In the genomic region with DNA sequence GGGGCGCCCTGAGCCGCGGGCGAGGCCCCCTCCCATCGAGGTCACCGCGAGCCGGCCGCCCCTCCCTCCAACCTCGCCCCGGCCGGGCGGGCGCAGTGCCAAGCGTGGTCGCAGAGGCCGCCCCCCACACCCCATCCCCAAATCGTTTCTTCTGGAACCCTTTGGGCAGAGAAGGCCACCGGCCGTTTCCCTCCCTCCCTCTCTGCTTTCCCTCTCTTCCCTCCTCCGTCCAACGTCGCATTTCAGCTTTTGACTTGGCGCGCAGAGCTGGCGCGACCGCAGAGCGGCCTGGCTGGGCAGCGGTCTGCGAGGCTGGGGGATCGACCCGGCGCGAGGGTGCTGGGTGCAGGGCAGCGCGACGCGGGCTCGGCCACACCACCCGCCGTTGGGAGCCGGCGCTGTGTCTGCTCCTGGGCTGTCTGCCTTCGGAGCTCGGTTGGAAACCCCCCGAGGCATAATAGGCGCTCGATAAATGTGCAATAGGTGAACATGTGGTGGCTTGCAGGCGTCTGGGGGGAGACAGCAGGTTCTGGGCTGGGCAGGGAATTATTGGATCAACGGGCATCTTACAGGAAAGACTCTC, we compare ENCODE assay signal across 6 cellular contexts. TPM values are rescaled to one million over a fixed set of nuclear protein-coding genes. Genes with fewer than 3 reads are reported as not detected.
DNase-seq lines count a peak whose midpoint lies in the region; TF ChIP-seq lines count a peak whose summit lies in the region.

No MANE protein-coding gene starts in this region.

- peak overlapping the region; percentile 64 for H3K4me3 ChIP-seq in OCI-LY7 (ENCODE audit: low read depth, low read length, poor library complexity, severe bottlenecking)
- H3K4me3 ChIP-seq in left ventricle myocardium inferior: peak overlapping the region; percentile 74
- peak overlapping the region; percentile 47 for H3K4me3 ChIP-seq in urinary bladder (ENCODE audit: low read depth, low read length)

- H2AFZ ChIP-seq in OCI-LY7 (ENCODE audit: low read length): no peak overlapping the region

- no peaks in the 10 kb centered on the region for H4K20me1 ChIP-seq in OCI-LY7 (ENCODE audit: insufficient read depth, low read length)

- POLR2A ChIA-PET in OCI-LY7 (lab: Charles Lee): interaction anchor here (0.5 to 1.0 kb wide), 8 partner anchors 9 to 1056 kb away, joined by 3 to 7 read pairs (median 4); a partner anchor contains a TSS

- H3K79me2 ChIP-seq in OCI-LY7 (ENCODE audit: insufficient read depth, low read depth, low read length): no peaks in the 10 kb centered on the region

- H3K4me1 ChIP-seq in OCI-LY7 (ENCODE audit: insufficient read depth, low read length, poor library complexity, severe bottlenecking) (peaks cover 74% of the 10 kb centered on the region), left ventricle myocardium inferior (peaks cover 56% of the 10 kb centered on the region), urinary bladder (ENCODE audit: insufficient read depth) (peaks cover 2% of the 10 kb centered on the region)

- DNase-seq in GM13977 (ENCODE audit: low spot score) (peak; percentile 82), OCI-LY7 (ENCODE audit: low spot score) (no peak), left ventricle myocardium inferior (no peak), Ammon's horn (ENCODE audit: low spot score) (no peak)
- no peak for DNase-seq in activated CD4-positive, alpha-beta T cell treated with anti-CD3 and anti-CD28 coated beads, Interleukin-2, amount 50 U/mL, for 1 hour

- H3K27ac ChIP-seq in OCI-LY7 (ENCODE audit: low read depth, low read length, poor library complexity, severe bottlenecking) (peak overlapping the region; percentile 89), left ventricle myocardium inferior (replicated peaks) (no peak overlapping the region), urinary bladder (ENCODE audit: low read depth) (no peak overlapping the region)

- H3K36me3 ChIP-seq in OCI-LY7 (ENCODE audit: insufficient read depth, low read length) (peaks cover 15% of the 10 kb centered on the region; the same call in 1 of the 2 replicates), left ventricle myocardium inferior (no peaks in the 10 kb centered on the region), urinary bladder (ENCODE audit: insufficient read depth) (no peaks in the 10 kb centered on the region)

- peak overlapping the region; percentile 91 for H3K4me2 ChIP-seq in OCI-LY7 (ENCODE audit: low read length)

- in situ Hi-C loops in GM13977 (cut with MboI; ENCODE audit: low pct_unique_long_range_greater_than_20kb, low sequenced_read_pairs, unreplicated experiment): no loop called here

- H3K9me2 ChIP-seq in OCI-LY7 (ENCODE audit: insufficient read depth, low read length): no peaks in the 10 kb centered on the region

- BruUV-seq in OCI-LY7 (replicated peaks; lab: Mats Ljungman, UMichigan): no TSS peak

- TF ChIP-seq CTCF in GM13977 (IDR thresholded peaks at IDR 0.05; ENCODE audit: extremely low read depth, insufficient read depth, missing control alignments): no peak
- no peak for TF ChIP-seq CTCF in OCI-LY7 (conservative IDR thresholded peaks at IDR 0.05; ENCODE audit: low read length)
- TF ChIP-seq CTCF in left ventricle myocardium inferior (IDR thresholded peaks at IDR 0.05; ENCODE audit: borderline replicate concordance): no peak

- H3K27me3 ChIP-seq in left ventricle myocardium inferior (ENCODE audit: low read depth): peaks cover 45% of the 10 kb centered on the region

- intact Hi-C loops in OCI-LY7 (cut with micrococcal nuclease; ENCODE audit: unreplicated experiment): loop anchor here (2.0 to 5.0 kb wide), 2 partner anchors 36 to 65 kb away; no protein-coding TSS in a partner anchor
- intact Hi-C loops in left ventricle myocardium inferior (cut with micrococcal nuclease): no loop called here

- under 1% methylated on average over 51 of the region's 51 CpGs for WGBS in urinary bladder

- H3K9me3 ChIP-seq in OCI-LY7 (ENCODE audit: low read length) (no peaks in the 10 kb centered on the region), left ventricle myocardium inferior (replicated peaks) (no peaks in the 10 kb centered on the region)

- CTCF ChIA-PET in OCI-LY7 (lab: Charles Lee; ENCODE audit: unreplicated experiment): interaction anchor here (1.1 kb wide), 1 partner anchor 9 kb away, joined by 4 read pairs; a partner anchor contains a TSS

RNA-seq across cellular contexts. Expression of a gene that starts 2.9 kb away (rescaled TPM):
- 2.3 and 4.8 TPM in 2 replicates for total RNA-seq in OCI-LY7 (2014; rRNA removed; shearing (Covaris generic))
- 1.5 and 1.7 TPM in 2 replicates for total RNA-seq in OCI-LY7 (2022)
- 0.14 TPM for total RNA-seq in left ventricle myocardium inferior
- 5.2 TPM for total RNA-seq in urinary bladder
- 0.19 TPM for polyA plus RNA-seq in urinary bladder

RNA-seq across cellular contexts. Expression of a gene that starts 6.7 kb away (rescaled TPM):
- total RNA-seq in OCI-LY7 (2014; rRNA removed; shearing (Covaris generic)): 19.8 and 23.4 TPM in 2 replicates
- 29.9 and 34.7 TPM in 2 replicates for total RNA-seq in OCI-LY7 (2022)
- total RNA-seq in left ventricle myocardium inferior: 11.1 TPM
- 11.2 TPM for total RNA-seq in urinary bladder
- polyA plus RNA-seq in urinary bladder: 5.8 TPM

RNA-seq across cellular contexts. Expression of a gene that starts 8.3 kb away (rescaled TPM):
- 89.3 and 110 TPM in 2 replicates for total RNA-seq in OCI-LY7 (2014; rRNA removed; shearing (Covaris generic))
- total RNA-seq in OCI-LY7 (2022) (48.0 and 56.0 TPM in 2 replicates), left ventricle myocardium inferior (1.3 TPM), urinary bladder (2.4 TPM)
- polyA plus RNA-seq in urinary bladder: 1.1 TPM

RNA-seq across cellular contexts. Expression of a gene that starts 39.0 kb away (rescaled TPM):
- 71.5 and 82.1 TPM in 2 replicates for total RNA-seq in OCI-LY7 (2014; rRNA removed; shearing (Covaris generic))
- total RNA-seq in OCI-LY7 (2022): 83.3 and 93.0 TPM in 2 replicates
- 0.96 TPM for total RNA-seq in left ventricle myocardium inferior
- 9.6 TPM for total RNA-seq in urinary bladder
- polyA plus RNA-seq in urinary bladder: 2.2 TPM

RNA-seq across cellular contexts. Expression of a gene that starts 45.5 kb away (rescaled TPM):
- 15.0 and 16.4 TPM in 2 replicates for total RNA-seq in OCI-LY7 (2014; rRNA removed; shearing (Covaris generic))
- 87.4 and 94.3 TPM in 2 replicates for total RNA-seq in OCI-LY7 (2022)
- 128 TPM for total RNA-seq in left ventricle myocardium inferior
- total RNA-seq in urinary bladder: 15.0 TPM
- polyA plus RNA-seq in urinary bladder: 193 TPM

Comparison
In these comparisons a context has a peak if more than half of its experiments do, and no peak if none do; other contexts are left out.
1. RNA of a gene that starts 8.3 kb away (total RNA-seq): 48.0 to 110 TPM in OCI-LY7; 2.4 TPM in urinary bladder (single experiment) and 1.3 TPM in left ventricle myocardium inferior (single experiment); every median in the first group is over 10 times any median in the second.
2. Peak in every context shown above with its lines, with median percentiles within 50 percentile points of each other: H3K4me3 ChIP-seq.